1 cellular context compared by ENCODE assay signal in genomic region chr4:173337463-173337862, GRCh38.
TF ChIP-seq lines count a peak whose summit lies in the region.

No MANE protein-coding gene starts in this region.

TF ChIP-seq in GM12878, 131 proteins besides CTCF, POLR2A, EP300 and RAD21:
- TF ChIP-seq CHD1 (IDR thresholded peaks at IDR 0.05; ENCODE audit: low read depth, low read length) (no peak), TARDBP (IDR thresholded peaks at IDR 0.05; ENCODE audit: borderline replicate concordance) (no peak), CBX5 (IDR thresholded peaks at IDR 0.05; ENCODE audit: low read depth) (no peak), PKNOX1 (IDR thresholded peaks at IDR 0.05) (no peak)
TF ChIP-seq in GM12878: peak in this region for 0.
